ENCODE assay signal across 1 cellular context in the genomic region with DNA sequence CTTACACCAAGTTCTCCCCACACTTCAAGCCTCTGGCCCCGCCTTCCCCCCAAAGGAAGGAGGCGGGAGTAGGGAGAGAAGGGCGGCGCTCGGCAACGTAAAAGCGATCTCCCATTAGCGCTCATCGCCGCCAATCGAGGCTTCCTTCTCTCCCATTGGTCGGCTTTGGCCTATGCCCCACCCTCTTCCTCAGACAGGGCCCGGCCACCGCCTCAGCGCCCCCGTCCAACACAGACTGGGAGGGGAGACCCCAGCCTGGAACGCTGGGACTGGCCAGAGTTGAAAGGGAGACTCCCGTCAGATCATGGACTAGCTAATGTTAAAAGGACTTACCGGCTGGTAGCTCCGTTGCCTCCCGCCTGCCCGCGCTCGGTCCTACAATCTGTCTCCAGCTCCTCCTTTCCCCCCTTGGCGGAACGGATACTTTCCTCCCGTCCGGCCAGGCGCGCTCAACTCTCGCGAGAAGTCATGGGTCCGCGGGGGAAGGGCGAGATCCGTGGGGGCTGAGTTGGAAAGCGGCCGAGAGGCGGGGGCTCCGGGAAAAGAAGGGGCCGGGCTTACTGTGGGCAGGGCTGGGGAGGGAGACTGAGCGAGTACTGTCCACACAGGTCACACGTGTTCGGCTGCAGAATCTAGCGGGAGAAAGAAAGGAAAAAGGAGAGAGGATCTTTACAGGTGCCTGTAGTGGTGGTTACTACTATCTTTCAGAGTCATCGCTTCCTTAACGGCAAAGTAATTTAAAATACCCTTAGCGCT.
TF ChIP-seq lines count a peak whose summit lies in the region.

A gene (minus strand): TSS at position 437 of the 756 bp plus-strand sequence. CDS start 25,382 bp downstream, outside the sequence.

TF ChIP-seq in H1, 55 proteins besides CTCF, POLR2A, EP300 and RAD21 (continued from another document):
- TF ChIP-seq, protein P1, sequence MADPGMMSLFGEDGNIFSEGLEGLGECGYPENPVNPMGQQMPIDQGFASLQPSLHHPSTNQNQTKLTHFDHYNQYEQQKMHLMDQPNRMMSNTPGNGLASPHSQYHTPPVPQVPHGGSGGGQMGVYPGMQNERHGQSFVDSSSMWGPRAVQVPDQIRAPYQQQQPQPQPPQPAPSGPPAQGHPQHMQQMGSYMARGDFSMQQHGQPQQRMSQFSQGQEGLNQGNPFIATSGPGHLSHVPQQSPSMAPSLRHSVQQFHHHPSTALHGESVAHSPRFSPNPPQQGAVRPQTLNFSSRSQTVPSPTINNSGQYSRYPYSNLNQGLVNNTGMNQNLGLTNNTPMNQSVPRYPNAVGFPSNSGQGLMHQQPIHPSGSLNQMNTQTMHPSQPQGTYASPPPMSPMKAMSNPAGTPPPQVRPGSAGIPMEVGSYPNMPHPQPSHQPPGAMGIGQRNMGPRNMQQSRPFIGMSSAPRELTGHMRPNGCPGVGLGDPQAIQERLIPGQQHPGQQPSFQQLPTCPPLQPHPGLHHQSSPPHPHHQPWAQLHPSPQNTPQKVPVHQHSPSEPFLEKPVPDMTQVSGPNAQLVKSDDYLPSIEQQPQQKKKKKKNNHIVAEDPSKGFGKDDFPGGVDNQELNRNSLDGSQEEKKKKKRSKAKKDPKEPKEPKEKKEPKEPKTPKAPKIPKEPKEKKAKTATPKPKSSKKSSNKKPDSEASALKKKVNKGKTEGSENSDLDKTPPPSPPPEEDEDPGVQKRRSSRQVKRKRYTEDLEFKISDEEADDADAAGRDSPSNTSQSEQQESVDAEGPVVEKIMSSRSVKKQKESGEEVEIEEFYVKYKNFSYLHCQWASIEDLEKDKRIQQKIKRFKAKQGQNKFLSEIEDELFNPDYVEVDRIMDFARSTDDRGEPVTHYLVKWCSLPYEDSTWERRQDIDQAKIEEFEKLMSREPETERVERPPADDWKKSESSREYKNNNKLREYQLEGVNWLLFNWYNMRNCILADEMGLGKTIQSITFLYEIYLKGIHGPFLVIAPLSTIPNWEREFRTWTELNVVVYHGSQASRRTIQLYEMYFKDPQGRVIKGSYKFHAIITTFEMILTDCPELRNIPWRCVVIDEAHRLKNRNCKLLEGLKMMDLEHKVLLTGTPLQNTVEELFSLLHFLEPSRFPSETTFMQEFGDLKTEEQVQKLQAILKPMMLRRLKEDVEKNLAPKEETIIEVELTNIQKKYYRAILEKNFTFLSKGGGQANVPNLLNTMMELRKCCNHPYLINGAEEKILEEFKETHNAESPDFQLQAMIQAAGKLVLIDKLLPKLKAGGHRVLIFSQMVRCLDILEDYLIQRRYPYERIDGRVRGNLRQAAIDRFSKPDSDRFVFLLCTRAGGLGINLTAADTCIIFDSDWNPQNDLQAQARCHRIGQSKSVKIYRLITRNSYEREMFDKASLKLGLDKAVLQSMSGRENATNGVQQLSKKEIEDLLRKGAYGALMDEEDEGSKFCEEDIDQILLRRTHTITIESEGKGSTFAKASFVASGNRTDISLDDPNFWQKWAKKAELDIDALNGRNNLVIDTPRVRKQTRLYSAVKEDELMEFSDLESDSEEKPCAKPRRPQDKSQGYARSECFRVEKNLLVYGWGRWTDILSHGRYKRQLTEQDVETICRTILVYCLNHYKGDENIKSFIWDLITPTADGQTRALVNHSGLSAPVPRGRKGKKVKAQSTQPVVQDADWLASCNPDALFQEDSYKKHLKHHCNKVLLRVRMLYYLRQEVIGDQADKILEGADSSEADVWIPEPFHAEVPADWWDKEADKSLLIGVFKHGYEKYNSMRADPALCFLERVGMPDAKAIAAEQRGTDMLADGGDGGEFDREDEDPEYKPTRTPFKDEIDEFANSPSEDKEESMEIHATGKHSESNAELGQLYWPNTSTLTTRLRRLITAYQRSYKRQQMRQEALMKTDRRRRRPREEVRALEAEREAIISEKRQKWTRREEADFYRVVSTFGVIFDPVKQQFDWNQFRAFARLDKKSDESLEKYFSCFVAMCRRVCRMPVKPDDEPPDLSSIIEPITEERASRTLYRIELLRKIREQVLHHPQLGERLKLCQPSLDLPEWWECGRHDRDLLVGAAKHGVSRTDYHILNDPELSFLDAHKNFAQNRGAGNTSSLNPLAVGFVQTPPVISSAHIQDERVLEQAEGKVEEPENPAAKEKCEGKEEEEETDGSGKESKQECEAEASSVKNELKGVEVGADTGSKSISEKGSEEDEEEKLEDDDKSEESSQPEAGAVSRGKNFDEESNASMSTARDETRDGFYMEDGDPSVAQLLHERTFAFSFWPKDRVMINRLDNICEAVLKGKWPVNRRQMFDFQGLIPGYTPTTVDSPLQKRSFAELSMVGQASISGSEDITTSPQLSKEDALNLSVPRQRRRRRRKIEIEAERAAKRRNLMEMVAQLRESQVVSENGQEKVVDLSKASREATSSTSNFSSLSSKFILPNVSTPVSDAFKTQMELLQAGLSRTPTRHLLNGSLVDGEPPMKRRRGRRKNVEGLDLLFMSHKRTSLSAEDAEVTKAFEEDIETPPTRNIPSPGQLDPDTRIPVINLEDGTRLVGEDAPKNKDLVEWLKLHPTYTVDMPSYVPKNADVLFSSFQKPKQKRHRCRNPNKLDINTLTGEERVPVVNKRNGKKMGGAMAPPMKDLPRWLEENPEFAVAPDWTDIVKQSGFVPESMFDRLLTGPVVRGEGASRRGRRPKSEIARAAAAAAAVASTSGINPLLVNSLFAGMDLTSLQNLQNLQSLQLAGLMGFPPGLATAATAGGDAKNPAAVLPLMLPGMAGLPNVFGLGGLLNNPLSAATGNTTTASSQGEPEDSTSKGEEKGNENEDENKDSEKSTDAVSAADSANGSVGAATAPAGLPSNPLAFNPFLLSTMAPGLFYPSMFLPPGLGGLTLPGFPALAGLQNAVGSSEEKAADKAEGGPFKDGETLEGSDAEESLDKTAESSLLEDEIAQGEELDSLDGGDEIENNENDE (IDR thresholded peaks at IDR 0.05; ENCODE audit: insufficient replicate concordance, low read length) = no peak
- TF ChIP-seq, protein P2, sequence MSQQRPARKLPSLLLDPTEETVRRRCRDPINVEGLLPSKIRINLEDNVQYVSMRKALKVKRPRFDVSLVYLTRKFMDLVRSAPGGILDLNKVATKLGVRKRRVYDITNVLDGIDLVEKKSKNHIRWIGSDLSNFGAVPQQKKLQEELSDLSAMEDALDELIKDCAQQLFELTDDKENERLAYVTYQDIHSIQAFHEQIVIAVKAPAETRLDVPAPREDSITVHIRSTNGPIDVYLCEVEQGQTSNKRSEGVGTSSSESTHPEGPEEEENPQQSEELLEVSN (IDR thresholded peaks at IDR 0.05) = no peak
- peak; percentile 43 for TF ChIP-seq KDM4A (IDR thresholded peaks at IDR 0.05; ENCODE audit: low read depth, low read length, severe bottlenecking)
- TF ChIP-seq TEAD4 (IDR thresholded peaks at IDR 0.05; ENCODE audit: low read depth, low read length) = 0 out of 2 replicates have a peak, but pooled peaks have one; percentile 14
- TF ChIP-seq RFX5 (IDR thresholded peaks at IDR 0.05; ENCODE audit: borderline replicate concordance, low read depth, low read length) = no peak
- peak; percentile 76 for TF ChIP-seq TAF1 (IDR thresholded peaks at IDR 0.05; ENCODE audit: low read depth, low read length)
- peak; percentile 65 for TF ChIP-seq BACH1 (IDR thresholded peaks at IDR 0.05; ENCODE audit: low read length)
- TF ChIP-seq CTBP2 (IDR thresholded peaks at IDR 0.05; ENCODE audit: borderline replicate concordance, insufficient read depth, insufficient read length, low read length) = no peak
- TF ChIP-seq TBP (IDR thresholded peaks at IDR 0.05; ENCODE audit: low read depth, low read length) = peak; percentile 73; the same call in 1 of the 2 replicates
- no peak for TF ChIP-seq SAP30 (IDR thresholded peaks at IDR 0.05; ENCODE audit: insufficient read depth, insufficient replicate concordance, low read length)
- TF ChIP-seq, protein P3, sequence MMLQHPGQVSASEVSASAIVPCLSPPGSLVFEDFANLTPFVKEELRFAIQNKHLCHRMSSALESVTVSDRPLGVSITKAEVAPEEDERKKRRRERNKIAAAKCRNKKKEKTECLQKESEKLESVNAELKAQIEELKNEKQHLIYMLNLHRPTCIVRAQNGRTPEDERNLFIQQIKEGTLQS (IDR thresholded peaks at IDR 0.05; ENCODE audit: insufficient read depth, low read depth, low read length) = no peak
- no peak for TF ChIP-seq SUZ12 (IDR thresholded peaks at IDR 0.05; ENCODE audit: low read length)
- TF ChIP-seq HDAC2 (IDR thresholded peaks at IDR 0.05; ENCODE audit: borderline replicate concordance in 1 of 2, low read depth in 2 of 2, low read length in 2 of 2) = 0 out of 4 replicates have a peak, but pooled peaks of 1 of the 2 experiments have one; percentile 30
- TF ChIP-seq SIN3A (conservative IDR thresholded peaks at IDR 0.05 in 1 of 2, IDR thresholded peaks at IDR 0.05 in 1 of 2; ENCODE audit: low read depth in 1 of 2, low read length in 2 of 2) = peak; percentile 27 to 30; a peak in 1 of 4 replicates
- peak; percentile 46 for TF ChIP-seq POLR2AphosphoS5 (IDR thresholded peaks at IDR 0.05; ENCODE audit: low read depth, low read length)
- TF ChIP-seq, protein P4, sequence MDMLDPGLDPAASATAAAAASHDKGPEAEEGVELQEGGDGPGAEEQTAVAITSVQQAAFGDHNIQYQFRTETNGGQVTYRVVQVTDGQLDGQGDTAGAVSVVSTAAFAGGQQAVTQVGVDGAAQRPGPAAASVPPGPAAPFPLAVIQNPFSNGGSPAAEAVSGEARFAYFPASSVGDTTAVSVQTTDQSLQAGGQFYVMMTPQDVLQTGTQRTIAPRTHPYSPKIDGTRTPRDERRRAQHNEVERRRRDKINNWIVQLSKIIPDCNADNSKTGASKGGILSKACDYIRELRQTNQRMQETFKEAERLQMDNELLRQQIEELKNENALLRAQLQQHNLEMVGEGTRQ (IDR thresholded peaks at IDR 0.05; ENCODE audit: low read length) = no peak
- TF ChIP-seq, protein P5, sequence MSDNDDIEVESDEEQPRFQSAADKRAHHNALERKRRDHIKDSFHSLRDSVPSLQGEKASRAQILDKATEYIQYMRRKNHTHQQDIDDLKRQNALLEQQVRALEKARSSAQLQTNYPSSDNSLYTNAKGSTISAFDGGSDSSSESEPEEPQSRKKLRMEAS (IDR thresholded peaks at IDR 0.05) = no peak; the same call in none of the 2 replicates
- TF ChIP-seq TCF12 (IDR thresholded peaks at IDR 0.05; ENCODE audit: low read depth, low read length) = no peak
- TF ChIP-seq CEBPB (IDR thresholded peaks at IDR 0.05; ENCODE audit: low read depth, low read length) = no peak
- peak; percentile 92 for TF ChIP-seq BRCA1 (IDR thresholded peaks at IDR 0.05; ENCODE audit: low read depth, low read length)
- TF ChIP-seq SP4 (IDR thresholded peaks at IDR 0.05; ENCODE audit: low read length) = peak; percentile 96
- TF ChIP-seq PHF8 (conservative IDR thresholded peaks at IDR 0.05; ENCODE audit: low read depth, low read length) = peak; percentile 86
- no peak for TF ChIP-seq NRF1 (IDR thresholded peaks at IDR 0.05; ENCODE audit: low read depth, low read length)
- TF ChIP-seq EGR1 (IDR thresholded peaks at IDR 0.05; ENCODE audit: borderline replicate concordance, low read depth, low read length) = peak; percentile 39; the same call in 1 of the 2 replicates
- no peak for TF ChIP-seq HDAC6 (IDR thresholded peaks at IDR 0.05; ENCODE audit: low read depth, low read length)
- TF ChIP-seq BCL11A (IDR thresholded peaks at IDR 0.05; ENCODE audit: low read depth in 2 of 2, low read length in 2 of 2) = no peak
- peak; percentile 92 for TF ChIP-seq CHD1 (IDR thresholded peaks at IDR 0.05; ENCODE audit: low read depth, low read length)
- TF ChIP-seq ZNF274 (IDR thresholded peaks at IDR 0.05; ENCODE audit: borderline replicate concordance, extremely low read depth, low read length) = no peak
- no peak for TF ChIP-seq POU5F1 (IDR thresholded peaks at IDR 0.05; ENCODE audit: low read depth, low read length)
- TF ChIP-seq ASH2L (IDR thresholded peaks at IDR 0.05; ENCODE audit: low read length) = peak; percentile 75
- peak; percentile 90 for TF ChIP-seq JUND (IDR thresholded peaks at IDR 0.05; ENCODE audit: low read length)
- TF ChIP-seq KDM5A (IDR thresholded peaks at IDR 0.05; ENCODE audit: low read length) = no peak
- no peak for TF ChIP-seq KDM1A (IDR thresholded peaks at IDR 0.05; ENCODE audit: borderline replicate concordance, low read length)
- TF ChIP-seq CBX5 (IDR thresholded peaks at IDR 0.05; ENCODE audit: low read depth, low read length) = no peak
- TF ChIP-seq CREB1 (IDR thresholded peaks at IDR 0.05) = peak; percentile 71
- no peak for TF ChIP-seq GTF2F1 (IDR thresholded peaks at IDR 0.05; ENCODE audit: borderline replicate concordance, low read depth, low read length)
- TF ChIP-seq MAFK (IDR thresholded peaks at IDR 0.05; ENCODE audit: low read depth, low read length) = no peak
- TF ChIP-seq RNF2 (IDR thresholded peaks at IDR 0.05; ENCODE audit: borderline replicate concordance, low read depth, low read length, missing control alignments, poor library complexity, severe bottlenecking) = no peak
- no peak for TF ChIP-seq SRF (IDR thresholded peaks at IDR 0.05; ENCODE audit: low read depth, low read length)
- TF ChIP-seq, protein P6, sequence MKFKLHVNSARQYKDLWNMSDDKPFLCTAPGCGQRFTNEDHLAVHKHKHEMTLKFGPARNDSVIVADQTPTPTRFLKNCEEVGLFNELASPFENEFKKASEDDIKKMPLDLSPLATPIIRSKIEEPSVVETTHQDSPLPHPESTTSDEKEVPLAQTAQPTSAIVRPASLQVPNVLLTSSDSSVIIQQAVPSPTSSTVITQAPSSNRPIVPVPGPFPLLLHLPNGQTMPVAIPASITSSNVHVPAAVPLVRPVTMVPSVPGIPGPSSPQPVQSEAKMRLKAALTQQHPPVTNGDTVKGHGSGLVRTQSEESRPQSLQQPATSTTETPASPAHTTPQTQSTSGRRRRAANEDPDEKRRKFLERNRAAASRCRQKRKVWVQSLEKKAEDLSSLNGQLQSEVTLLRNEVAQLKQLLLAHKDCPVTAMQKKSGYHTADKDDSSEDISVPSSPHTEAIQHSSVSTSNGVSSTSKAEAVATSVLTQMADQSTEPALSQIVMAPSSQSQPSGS (IDR thresholded peaks at IDR 0.05; ENCODE audit: low read length) = peak; percentile 84
- TF ChIP-seq SP2 (IDR thresholded peaks at IDR 0.05; ENCODE audit: low read length) = peak; percentile 86
- peak; percentile 99 for TF ChIP-seq SP1 (IDR thresholded peaks at IDR 0.05; ENCODE audit: low read depth, low read length)
- TF ChIP-seq EZH2 (IDR thresholded peaks at IDR 0.05; ENCODE audit: low read depth, low read length, severe bottlenecking) = no peak
- peak; percentile 67 for TF ChIP-seq TAF7 (optimal IDR thresholded peaks at IDR 0.05; ENCODE audit: borderline replicate concordance, low read depth, low read length)
- no peak for TF ChIP-seq SIRT6 (IDR thresholded peaks at IDR 0.05; ENCODE audit: low read length)
- no peak for TF ChIP-seq NANOG (IDR thresholded peaks at IDR 0.05; ENCODE audit: insufficient read depth, low read depth, low read length, poor library complexity, severe bottlenecking)
TF ChIP-seq in H1: peak in this region for 23.
